In genomic region chr14:68663385-68664076, GRCh38 we compare ENCODE assay signal across 8 cellular contexts.
A peak's percentile ranks its signal among the peaks of the same experiment; 100 is the strongest.
DNase-seq lines count a peak whose midpoint lies in the region; ATAC-seq lines count a peak whose summit lies in the region.

No MANE protein-coding gene starts in this region.

- no peaks in the 10 kb centered on the region for H3K36me3 ChIP-seq in CD4-positive, CD25-positive, alpha-beta regulatory T cell (ENCODE audit: control insufficient read depth, insufficient read depth, low read length)
- no peaks in the 10 kb centered on the region for H3K36me3 ChIP-seq in effector memory CD4-positive, alpha-beta T cell (ENCODE audit: control insufficient read depth, insufficient read depth, low read length)
- H3K36me3 ChIP-seq in aorta (ENCODE audit: control insufficient read depth in 1 of 2, insufficient read depth in 2 of 2, low read length in 1 of 2) = no peaks in the 10 kb centered on the region

- H3K36me3 Mint-ChIP-seq in CD4-positive, CD25-positive, alpha-beta regulatory T cell = peaks cover 4% of the 10 kb centered on the region

- ATAC-seq in CD4-positive, CD25-positive, alpha-beta regulatory T cell (ENCODE audit: low read depth in 2 of 2) = peak; percentile 54 to 62
- ATAC-seq in GM21381 (IDR thresholded peaks at IDR 0.05; ENCODE audit: unreplicated experiment) = peak; percentile 78
- no peak for ATAC-seq in aorta (ENCODE audit: low FRiP score)
- no peak for ATAC-seq in right cardiac atrium

- H3K27me3 ChIP-seq in CD4-positive, CD25-positive, alpha-beta regulatory T cell (ENCODE audit: control insufficient read depth, insufficient read depth, low read length) = no peaks in the 10 kb centered on the region
- H3K27me3 ChIP-seq in effector memory CD4-positive, alpha-beta T cell (replicated peaks; ENCODE audit: control insufficient read depth, insufficient read depth, low read length, poor library complexity, severe bottlenecking) = no peaks in the 10 kb centered on the region
- H3K27me3 ChIP-seq in aorta (ENCODE audit: control insufficient read depth in 1 of 2, insufficient read depth in 2 of 2, low read length in 1 of 2) (no peaks in the 10 kb centered on the region), right cardiac atrium (ENCODE audit: control insufficient read depth, insufficient read depth) (no peaks in the 10 kb centered on the region)

- WGBS in aorta, 2 donors = 94 to 96% methylated on average over 9 of the region's 9 CpGs
- WGBS in right cardiac atrium = 88% methylated on average over 9 of the region's 9 CpGs

- peak overlapping the region; percentile 89 to 97 (median 95) for H3K27ac Mint-ChIP-seq in CD4-positive, CD25-positive, alpha-beta regulatory T cell

- intact Hi-C loops in aorta (cut with DNase I) = no loop called here
- intact Hi-C loops in right cardiac atrium (cut with DNase I) = loop anchor here in 2 of 4 donors (10.0 kb wide), 3 partner anchors 121 to 419 kb away; partner anchors contain the start of gene ZFP36L1 (in 1 of the 2)

- H3K9me3 Mint-ChIP-seq in CD4-positive, CD25-positive, alpha-beta regulatory T cell = no peaks in the 10 kb centered on the region

- H3K9me3 ChIP-seq in CD4-positive, CD25-positive, alpha-beta regulatory T cell (ENCODE audit: control insufficient read depth in 2 of 2, low read length in 2 of 2) = no peaks in the 10 kb centered on the region
- H3K9me3 ChIP-seq in effector memory CD4-positive, alpha-beta T cell (ENCODE audit: control insufficient read depth, low read length) = no peaks in the 10 kb centered on the region
- H3K9me3 ChIP-seq in aorta (ENCODE audit: control insufficient read depth, low read length) = no peaks in the 10 kb centered on the region
- H3K9me3 ChIP-seq in right cardiac atrium (ENCODE audit: control insufficient read depth, low read length) = no peaks in the 10 kb centered on the region

- peak overlapping the region; percentile 65 for H3K27ac ChIP-seq in CD4-positive, CD25-positive, alpha-beta regulatory T cell (ENCODE audit: insufficient read depth, low read length, poor library complexity, severe bottlenecking)
- peak overlapping the region; percentile 10 for H3K27ac ChIP-seq in effector memory CD4-positive, alpha-beta T cell (ENCODE audit: insufficient read depth, low read length, poor library complexity, severe bottlenecking)
- H3K27ac ChIP-seq in aorta (ENCODE audit: low read depth in 1 of 2, low read length in 2 of 2) = no peak overlapping the region
- no peak overlapping the region for H3K27ac ChIP-seq in right cardiac atrium (ENCODE audit: low read length)

- no peaks in the 10 kb centered on the region for H3K27me3 Mint-ChIP-seq in CD4-positive, CD25-positive, alpha-beta regulatory T cell

- peaks cover 26% of the 10 kb centered on the region for H3K4me1 ChIP-seq in CD4-positive, CD25-positive, alpha-beta regulatory T cell (ENCODE audit: control insufficient read depth, insufficient read depth, low read length, poor library complexity, severe bottlenecking)
- no peaks in the 10 kb centered on the region for H3K4me1 ChIP-seq in effector memory CD4-positive, alpha-beta T cell (ENCODE audit: control insufficient read depth, insufficient read depth, low read length, poor library complexity, severe bottlenecking)
- H3K4me1 ChIP-seq in aorta (ENCODE audit: control insufficient read depth in 1 of 2, insufficient read depth in 2 of 2, low read length in 2 of 2) (peaks cover 5 to 9% of the 10 kb centered on the region in 2 donors), right cardiac atrium (ENCODE audit: control insufficient read depth, insufficient read depth, low read length) (peaks cover 12% of the 10 kb centered on the region)

- H3K4me3 ChIP-seq in CD4-positive, CD25-positive, alpha-beta regulatory T cell (ENCODE audit: low read depth, low read length) = peak overlapping the region; percentile 93
- H3K4me3 ChIP-seq in effector memory CD4-positive, alpha-beta T cell (ENCODE audit: insufficient read depth, low read depth, low read length, poor library complexity, severe bottlenecking) = peak overlapping the region; percentile 48
- H3K4me3 ChIP-seq in aorta (ENCODE audit: low read length in 2 of 2) (no peak overlapping the region), right cardiac atrium (ENCODE audit: low read length) (no peak overlapping the region)

- H3K4me1 Mint-ChIP-seq in CD4-positive, CD25-positive, alpha-beta regulatory T cell = peaks cover 29 to 52% (median 31%) of the 10 kb centered on the region in 4 donors

- peak overlapping the region; percentile 62 to 88 (median 84) for H3K4me3 Mint-ChIP-seq in CD4-positive, CD25-positive, alpha-beta regulatory T cell

- DNase-seq in CD4-positive, CD25-positive, alpha-beta regulatory T cell = peak in 2 of 3 donors; percentile 14 to 68
- peak; percentile 74 for DNase-seq in NCI-H226
- DNase-seq in effector memory CD4-positive, alpha-beta T cell = no peak
- peak; percentile 7 to 13 for DNase-seq in stimulated activated CD8-positive, alpha-beta memory T cell treated with anti-CD3 and anti-CD28 coated beads, Interleukin-15, amount 100 ng/mL, for 4 hours (ENCODE audit: low read depth in 2 of 2)
- no peak for DNase-seq in NCI-H2029 (lab: John Stamatoyannopoulos, UW)
- no peak for DNase-seq in aorta
- DNase-seq in right cardiac atrium = no peak

Comparison
In these comparisons a context has a peak if more than half of its experiments do, and no peak if none do; other contexts are left out.
1. ATAC-seq: peak in CD4-positive, CD25-positive, alpha-beta regulatory T cell (2 of 2) and GM21381 (single experiment); none in aorta (single experiment) and right cardiac atrium (0 of 2).
2. DNase-seq: peak in CD4-positive, CD25-positive, alpha-beta regulatory T cell (2 of 3), NCI-H226 (single experiment) and stimulated activated CD8-positive, alpha-beta memory T cell treated with anti-CD3 and anti-CD28 coated beads, Interleukin-15, amount 100 ng/mL, for 4 hours (2 of 2); none in effector memory CD4-positive, alpha-beta T cell (0 of 3), NCI-H2029 (single experiment), aorta (0 of 2) and right cardiac atrium (0 of 3).
3. H3K27ac ChIP-seq: peak in CD4-positive, CD25-positive, alpha-beta regulatory T cell (single experiment) and effector memory CD4-positive, alpha-beta T cell (single experiment); none in aorta (0 of 2) and right cardiac atrium (single experiment).
4. H3K4me3 ChIP-seq: peak in CD4-positive, CD25-positive, alpha-beta regulatory T cell (single experiment) and effector memory CD4-positive, alpha-beta T cell (single experiment); none in aorta (0 of 2) and right cardiac atrium (single experiment).